In genomic region chr22:38203855-38204497, GRCh38 we compare ENCODE assay signal across 9 cellular contexts. TPM values are rescaled to one million over a fixed set of nuclear protein-coding genes. Genes with fewer than 3 reads are reported as not detected.
A peak's percentile ranks its signal among the peaks of the same experiment; 100 is the strongest.
DNase-seq lines count a peak whose midpoint lies in the region; ATAC-seq, FAIRE-seq and TF ChIP-seq lines count a peak whose summit lies in the region.
"Had no signal": no experiment of that assay in that cellular context is flagged by ENCODE, and none has a peak within 500 bp of the region (broad histone marks: within the 10 kb centered on the region; RNA-seq: fewer than 3 reads in every experiment).

No MANE protein-coding gene starts in this region.

- no peak for ATAC-seq in CD4-positive, CD25-positive, alpha-beta regulatory T cell (ENCODE audit: low read depth in 2 of 2)
- ATAC-seq in effector memory CD8-positive, alpha-beta T cell (replicated peaks) = no peak

- no peak for TF ChIP-seq EP300 in ovary (IDR thresholded peaks at IDR 0.05)

- H3K9me3 ChIP-seq in CD4-positive, CD25-positive, alpha-beta regulatory T cell (ENCODE audit: control insufficient read depth in 2 of 2, low read length in 2 of 2) = no peaks in the 10 kb centered on the region
- no peaks in the 10 kb centered on the region for H3K9me3 ChIP-seq in ovary

- in situ Hi-C loops in GM13976 (cut with MboI; ENCODE audit: low sequenced_read_pairs, unreplicated experiment) = no loop called here

- no peaks in the 10 kb centered on the region for H3K36me3 ChIP-seq in CD4-positive, CD25-positive, alpha-beta regulatory T cell (ENCODE audit: control insufficient read depth, insufficient read depth, low read length)
- H3K36me3 ChIP-seq in ovary = no peaks in the 10 kb centered on the region

- H3K4me3 ChIP-seq in CD4-positive, CD25-positive, alpha-beta regulatory T cell (ENCODE audit: low read depth, low read length) = peak overlapping the region; percentile 70
- H3K4me3 ChIP-seq in ovary = peak overlapping the region; percentile 99

- peak overlapping the region; percentile 87 to 94 (median 88) for H3K4me3 Mint-ChIP-seq in CD4-positive, CD25-positive, alpha-beta regulatory T cell
- peak overlapping the region; percentile 74 to 80 for H3K4me3 Mint-ChIP-seq in effector memory CD8-positive, alpha-beta T cell

- peak overlapping the region; percentile 83 for H3K27ac ChIP-seq in CD4-positive, CD25-positive, alpha-beta regulatory T cell (ENCODE audit: insufficient read depth, low read length, poor library complexity, severe bottlenecking)
- H3K27ac ChIP-seq in ovary = peak overlapping the region; percentile 99 to 100

- intact Hi-C loops in ovary (cut with DNase I) = loop anchor here in 2 of 4 donors (10.0 kb wide), 3 partner anchors 51 to 359 kb away; partner anchors contain the start of genes ANKRD54 (in 1 of the 2) and EIF3L (in 1 of the 2)

- DNase-seq in CD4-positive, CD25-positive, alpha-beta regulatory T cell = no peak
- DNase-seq in NAMALWA (ENCODE audit: low spot score) = peak; percentile 45
- no peak for DNase-seq in effector memory CD8-positive, alpha-beta T cell
- no peak for DNase-seq in ovary
- DNase-seq in retina = no peak
- no peak for DNase-seq in HTR-8/SVneo (ENCODE audit: insufficient read length, low spot score)
- DNase-seq in GM13976 (ENCODE audit: low spot score) = no peak
- no peak for DNase-seq in NCI-H510A treated with DMSO at 0.1 percent for 48 hours (lab: John Stamatoyannopoulos, UW)
- DNase-seq: NCI-H510A had no signal

- peak overlapping the region in 2 of 3 donors; percentile 73 to 86 for H3K27ac Mint-ChIP-seq in CD4-positive, CD25-positive, alpha-beta regulatory T cell
- peak overlapping the region; percentile 71 to 85 for H3K27ac Mint-ChIP-seq in effector memory CD8-positive, alpha-beta T cell

- H3K27me3 ChIP-seq in CD4-positive, CD25-positive, alpha-beta regulatory T cell (ENCODE audit: control insufficient read depth, insufficient read depth, low read length) = no peaks in the 10 kb centered on the region
- no peaks in the 10 kb centered on the region for H3K27me3 ChIP-seq in ovary

- TF ChIP-seq CTCF in ovary (IDR thresholded peaks at IDR 0.05) = no peak
- no peak for TF ChIP-seq CTCF in GM13976 (IDR thresholded peaks at IDR 0.05; ENCODE audit: borderline replicate concordance, control extremely low read depth, extremely low read depth, insufficient read depth, missing control alignments)

- TF ChIP-seq POLR2A in ovary (IDR thresholded peaks at IDR 0.05) = no peak

- peaks cover 23% of the 10 kb centered on the region for H3K4me1 ChIP-seq in CD4-positive, CD25-positive, alpha-beta regulatory T cell (ENCODE audit: control insufficient read depth, insufficient read depth, low read length, poor library complexity, severe bottlenecking)
- H3K4me1 ChIP-seq in ovary (ENCODE audit: insufficient read depth) = peaks cover 22% of the 10 kb centered on the region

- H3K36me3 Mint-ChIP-seq in CD4-positive, CD25-positive, alpha-beta regulatory T cell = no peaks in the 10 kb centered on the region
- H3K36me3 Mint-ChIP-seq in effector memory CD8-positive, alpha-beta T cell (ENCODE audit: insufficient read depth) = peaks cover 56% of the 10 kb centered on the region

- no peak for FAIRE-seq in HTR-8/SVneo (lab: Jason Lieb, UNC)

- no peaks in the 10 kb centered on the region for H3K9me3 Mint-ChIP-seq in CD4-positive, CD25-positive, alpha-beta regulatory T cell
- no peaks in the 10 kb centered on the region for H3K9me3 Mint-ChIP-seq in effector memory CD8-positive, alpha-beta T cell

- H3K27me3 Mint-ChIP-seq in CD4-positive, CD25-positive, alpha-beta regulatory T cell = no peaks in the 10 kb centered on the region
- no peaks in the 10 kb centered on the region for H3K27me3 Mint-ChIP-seq in effector memory CD8-positive, alpha-beta T cell

- peaks cover 6 to 29% (median 18%) of the 10 kb centered on the region in 4 donors for H3K4me1 Mint-ChIP-seq in CD4-positive, CD25-positive, alpha-beta regulatory T cell
- H3K4me1 Mint-ChIP-seq in effector memory CD8-positive, alpha-beta T cell (ENCODE audit: low read depth in 2 of 2) = peaks cover 30 to 35% of the 10 kb centered on the region in 2 donors

- 97 to 99% (median 97%) methylated on average over 3 of the region's 3 CpGs for WGBS in ovary, 3 donors

RNA-seq across cellular contexts. Expression of gene MAFF, which starts 2.2 kb away (rescaled TPM):
- 39.4 TPM for total RNA-seq in CD4-positive, CD25-positive, alpha-beta regulatory T cell
- polyA plus RNA-seq in CD4-positive, CD25-positive, alpha-beta regulatory T cell = 1 to 10 TPM; 1.4 to 2.4 (median 2.0) TPM
- 100 to 1,000 TPM in 1 of 7 donors, 10 to 100 TPM in 6; 15.0 to 153 (median 19.4) TPM for total RNA-seq in ovary
- 10 to 100 TPM; 13.3 to 25.2 TPM for polyA plus RNA-seq in ovary

RNA-seq across cellular contexts. Expression of gene PLA2G6, which starts 22.3 kb away (rescaled TPM):
- 137 TPM for total RNA-seq in CD4-positive, CD25-positive, alpha-beta regulatory T cell
- 1 to 10 TPM; 2.6 to 6.9 (median 5.4) TPM for polyA plus RNA-seq in CD4-positive, CD25-positive, alpha-beta regulatory T cell
- total RNA-seq in ovary = 10 to 100 TPM; 22.5 to 60.5 (median 39.4) TPM
- 10 to 100 TPM; 16.4 to 68.4 TPM for polyA plus RNA-seq in ovary
